Comparison of ENCODE assay signal across 25 cellular contexts in genomic region chr22:33957086-33957485, GRCh38.
"Had no signal": no experiment of that assay in that cellular context is flagged by ENCODE, and none has a peak within 500 bp of the region (broad histone marks: within the 10 kb centered on the region; RNA-seq: fewer than 3 reads in every experiment).

No MANE protein-coding gene starts in this region.

- H3K36me3 ChIP-seq: MG63 had no signal

- ATAC-seq: activated CD4-positive, alpha-beta T cell treated with anti-CD3 and anti-CD28 coated beads for 36 hours; activated CD4-positive, CD25-positive, alpha-beta regulatory T cell treated with anti-CD3 and anti-CD28 coated beads, Interleukin-2, amount 50 U/mL, for 24 hours; activated naive CD8-positive, alpha-beta T cell treated with anti-CD3 and anti-CD28 coated beads, Interleukin-2, amount 50 U/mL, for 24 hours had no signal

- DNase-seq: activated CD4-positive, alpha-beta memory T cell treated with anti-CD3 and anti-CD28 coated beads for 36 hours; activated CD4-positive, alpha-beta T cell treated with anti-CD3 and anti-CD28 coated beads for 36 hours; activated CD4-positive, alpha-beta T cell treated with anti-CD3 and anti-CD28 coated beads, Interleukin-2, amount 10 ng/mL, durations not matched to agents 7 days and 5 days; activated CD8-positive, alpha-beta memory T cell treated with anti-CD3 and anti-CD28 coated beads, Interleukin-2, amount 50 U/mL, for 48 hours; activated effector memory CD4-positive, alpha-beta T cell treated with Interleukin-2 at 50 U/mL for 16 hours; activated naive CD4-positive, alpha-beta T cell treated with anti-CD3 and anti-CD28 coated beads, Interleukin-2, amount 10 ng/mL, durations not matched to agents 7 days and 5 days; activated naive CD8-positive, alpha-beta T cell treated with anti-CD3 and anti-CD28 coated beads, Interleukin-2, amount 50 U/mL, for 24 hours; activated T-cell treated with anti-CD3 and anti-CD28 coated beads, Interleukin-2, amount 50 U/mL, for 48 hours; anterior cingulate cortex; caudate nucleus; cerebellar nuclear complex; Kasumi-1; MG63; NCI-H1048; NCI-H1105 treated with DMSO at 0.1 percent for 48 hours; NCI-H1436; NCI-H1694; NCI-H1930; NCI-H2081 treated with DMSO at 0.1 percent for 48 hours; NCI-H345; NCI-H524 treated with DMSO at 0.1 percent for 48 hours; Right ventricle myocardium superior had no signal

- H3K4me3 ChIP-seq: MG63 had no signal

- FAIRE-seq: bronchial epithelial cell, TTC549 had no signal

- H3K9me3 ChIP-seq: MG63 had no signal

- H3K27me3 ChIP-seq: MG63 had no signal
